15 cellular contexts compared by ENCODE assay signal in the genomic region with DNA sequence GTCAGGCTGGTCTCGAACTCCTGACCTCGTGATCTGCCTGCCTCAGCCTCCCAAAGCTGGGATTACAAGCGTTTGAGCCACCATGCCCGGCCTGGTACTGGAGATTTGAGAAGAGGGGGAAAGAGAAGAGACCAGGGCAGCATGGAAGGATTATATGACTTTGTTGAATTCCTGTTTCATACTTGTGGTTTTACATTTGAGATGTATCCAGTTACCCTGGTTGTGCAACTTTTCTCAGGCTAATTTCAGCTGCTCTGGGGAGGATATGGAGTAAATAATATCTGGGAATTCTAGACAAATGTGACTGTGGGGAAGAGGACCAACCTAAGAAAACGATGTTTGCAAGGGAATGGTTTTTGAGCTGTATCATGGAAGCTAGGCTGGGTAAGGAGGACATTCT.
DNase-seq lines count a peak whose midpoint lies in the region; ATAC-seq and TF ChIP-seq lines count a peak whose summit lies in the region.
"Had no signal": no experiment of that assay in that cellular context is flagged by ENCODE, and none has a peak within 500 bp of the region (broad histone marks: within the 10 kb centered on the region; RNA-seq: fewer than 3 reads in every experiment).

No MANE protein-coding gene starts in this region.

- H3K4me2 ChIP-seq in SK-N-SH = no peak overlapping the region
- H3K4me2 ChIP-seq: PC-9 had no signal

- H3F3A ChIP-seq in SK-N-SH (replicated peaks; ENCODE audit: insufficient read depth) = peaks cover 19% of the 10 kb centered on the region

- no peaks in the 10 kb centered on the region for H4K20me1 ChIP-seq in SK-N-SH (ENCODE audit: insufficient read depth)

- CTCF ChIA-PET in SK-N-SH (lab: Yijun Ruan, JAX) = interaction anchor here (0.6 to 1.4 kb wide), 2 partner anchors 9 to 31 kb away, joined by 4 to 8 read pairs; no protein-coding TSS in a partner anchor

- no peaks in the 10 kb centered on the region for H3K9me2 ChIP-seq in SK-N-SH

- H3K27ac ChIP-seq in SK-N-SH (ENCODE audit: low read depth in 2 of 2, low read length in 1 of 2) (peak overlapping the region; percentile 45 to 70; a peak in 3 of 4 replicates), aorta (ENCODE audit: low read depth in 1 of 2, low read length in 2 of 2) (no peak overlapping the region), endodermal cell (ENCODE audit: low read depth, low read length) (no peak overlapping the region)
- H3K27ac ChIP-seq: PC-9, prostate gland had no signal

- H3K9ac ChIP-seq in SK-N-SH (no peak overlapping the region), endodermal cell (ENCODE audit: extremely low read depth, low read length, poor library complexity, severe bottlenecking) (no peak overlapping the region)

- POLR2A ChIA-PET in SK-N-SH (lab: Yijun Ruan, JAX) = no interaction called here

- TF ChIP-seq RAD21 in SK-N-SH (IDR thresholded peaks at IDR 0.05; ENCODE audit: low read length) = no peak

- TF ChIP-seq CTCF in SK-N-SH (IDR thresholded peaks at IDR 0.05) (no peak), endodermal cell (conservative IDR thresholded peaks at IDR 0.05) (no peak)

- no peaks in the 10 kb centered on the region for H3K36me3 Mint-ChIP-seq in endodermal cell (ENCODE audit: low read depth)
- H3K36me3 Mint-ChIP-seq: activated naive CD4-positive, alpha-beta T cell treated with anti-CD3 and anti-CD28 coated beads, Interleukin-2, amount 50 U/mL, for 24 hours; naive B cell had no signal

- DNase-seq in H4 (ENCODE audit: low spot score) (peak; percentile 86), SK-N-SH (no peak), fibroblast of the conjunctiva (ENCODE audit: low read depth) (peak; percentile 59), aorta (no peak), foreskin melanocyte (no peak), endodermal cell (no peak)
- DNase-seq: naive B cell, NCI-H1436, NCI-H524, T-helper 1 cell had no signal

- H3K27ac Mint-ChIP-seq in endodermal cell = no peak overlapping the region
- H3K27ac Mint-ChIP-seq: activated naive CD4-positive, alpha-beta T cell treated with anti-CD3 and anti-CD28 coated beads, Interleukin-2, amount 50 U/mL, for 24 hours; naive B cell had no signal

- H3K79me2 ChIP-seq in SK-N-SH (ENCODE audit: insufficient read depth) = no peaks in the 10 kb centered on the region

- intact Hi-C loops in aorta (cut with DNase I) = no loop called here

- WGBS in SK-N-SH (ENCODE audit: low lambda C conversion rate) = 68% methylated on average over 5 of the region's 5 CpGs
- WGBS in aorta, 2 donors = 79 to 84% methylated on average over 5 of the region's 5 CpGs
- WGBS in endodermal cell (ENCODE audit: insufficient coverage in 1 of 2, insufficient read length in 1 of 2), 2 experiments = 92 to 95% methylated on average over 5 of the region's 5 CpGs

- ATAC-seq in aorta (ENCODE audit: low FRiP score) (peak; percentile 64), GM19035 (IDR thresholded peaks at IDR 0.05; ENCODE audit: unreplicated experiment) (no peak)
- ATAC-seq: K562 had no signal

- no peaks in the 10 kb centered on the region for H3K27me3 ChIP-seq in SK-N-SH (ENCODE audit: insufficient read depth)
- no peaks in the 10 kb centered on the region for H3K27me3 ChIP-seq in aorta (ENCODE audit: control insufficient read depth in 1 of 2, insufficient read depth in 2 of 2, low read length in 1 of 2)
- H3K27me3 ChIP-seq in endodermal cell (ENCODE audit: control insufficient read depth, insufficient read depth, low read length, poor library complexity, severe bottlenecking) = no peaks in the 10 kb centered on the region

- TF ChIP-seq EP300 in SK-N-SH (IDR thresholded peaks at IDR 0.05; ENCODE audit: borderline replicate concordance in 1 of 2, low read depth in 1 of 2, low read length in 1 of 2) = peak in 1 of 2 experiments; percentile 47; a peak in 1 of 4 replicates

- H3K9me3 Mint-ChIP-seq in endodermal cell = no peaks in the 10 kb centered on the region
- H3K9me3 Mint-ChIP-seq: activated naive CD4-positive, alpha-beta T cell treated with anti-CD3 and anti-CD28 coated beads, Interleukin-2, amount 50 U/mL, for 24 hours had no signal

- no peak overlapping the region for H3K4me3 Mint-ChIP-seq in endodermal cell
- H3K4me3 Mint-ChIP-seq: activated naive CD4-positive, alpha-beta T cell treated with anti-CD3 and anti-CD28 coated beads, Interleukin-2, amount 50 U/mL, for 24 hours; naive B cell had no signal

- H3K4me3 ChIP-seq in SK-N-SH (ENCODE audit: low read depth in 2 of 2, low read length in 1 of 2) (no peak overlapping the region), aorta (ENCODE audit: low read length in 2 of 2) (no peak overlapping the region), endodermal cell (ENCODE audit: low read length) (no peak overlapping the region)
- H3K4me3 ChIP-seq: K562, PC-9, prostate gland had no signal

- H3K27me3 Mint-ChIP-seq in endodermal cell (ENCODE audit: insufficient read depth) = no peaks in the 10 kb centered on the region
- H3K27me3 Mint-ChIP-seq: activated naive CD4-positive, alpha-beta T cell treated with anti-CD3 and anti-CD28 coated beads, Interleukin-2, amount 50 U/mL, for 24 hours had no signal

- H3K36me3 ChIP-seq in SK-N-SH (replicated peaks in 1 of 2; ENCODE audit: control insufficient read depth in 1 of 2, insufficient read depth in 2 of 2, low read length in 1 of 2) (no peaks in the 10 kb centered on the region), aorta (ENCODE audit: control insufficient read depth in 1 of 2, insufficient read depth in 2 of 2, low read length in 1 of 2) (no peaks in the 10 kb centered on the region), endodermal cell (ENCODE audit: control insufficient read depth, insufficient read depth, low read length) (no peaks in the 10 kb centered on the region)
- H3K36me3 ChIP-seq: prostate gland had no signal

- H3K4me1 Mint-ChIP-seq in endodermal cell = no peaks in the 10 kb centered on the region
- H3K4me1 Mint-ChIP-seq: activated naive CD4-positive, alpha-beta T cell treated with anti-CD3 and anti-CD28 coated beads, Interleukin-2, amount 50 U/mL, for 24 hours; naive B cell had no signal

- H2AFZ ChIP-seq in SK-N-SH (ENCODE audit: low read depth) = no peak overlapping the region; the same call in 1 of the 2 replicates

- H3K9me3 ChIP-seq in SK-N-SH = no peaks in the 10 kb centered on the region
- no peaks in the 10 kb centered on the region for H3K9me3 ChIP-seq in aorta (ENCODE audit: control insufficient read depth, low read length)
- H3K9me3 ChIP-seq in endodermal cell (ENCODE audit: control insufficient read depth, low read length) = no peaks in the 10 kb centered on the region
- H3K9me3 ChIP-seq: prostate gland had no signal

- peaks cover under 1 to 5% of the 10 kb centered on the region in 2 experiments; a peak in 2 of 4 replicates for H3K4me1 ChIP-seq in SK-N-SH (ENCODE audit: control insufficient read depth in 1 of 2, insufficient read depth in 2 of 2, low read depth in 1 of 2, low read length in 1 of 2)
- H3K4me1 ChIP-seq in aorta (ENCODE audit: control insufficient read depth in 1 of 2, insufficient read depth in 2 of 2, low read length in 2 of 2) = no peaks in the 10 kb centered on the region
- H3K4me1 ChIP-seq in endodermal cell (ENCODE audit: control insufficient read depth, insufficient read depth, low read length) = no peaks in the 10 kb centered on the region
- H3K4me1 ChIP-seq: prostate gland had no signal

TF ChIP-seq in SK-N-SH, 30 proteins besides CTCF, POLR2A, EP300 and RAD21 (continues in another document):
- TF ChIP-seq IRF3 (IDR thresholded peaks at IDR 0.05; ENCODE audit: low read depth, low read length) (no peak), FOXJ3 (CRISPR knock-in tag; IDR thresholded peaks at IDR 0.05) (no peak), TCF12 (IDR thresholded peaks at IDR 0.05) (peak; percentile 69), CHD2 (IDR thresholded peaks at IDR 0.05; ENCODE audit: low read length, partially characterized antibody) (no peak), RCOR1 (IDR thresholded peaks at IDR 0.05; ENCODE audit: low read length) (no peak), NFIC (IDR thresholded peaks at IDR 0.05; ENCODE audit: borderline replicate concordance) (peak; percentile 35), GABPA (IDR thresholded peaks at IDR 0.05; ENCODE audit: low read depth) (no peak), JUND (IDR thresholded peaks at IDR 0.05) (peak; percentile 14; the same call in 1 of the 2 replicates), POLR2AphosphoS5 (IDR thresholded peaks at IDR 0.05; ENCODE audit: low read depth, low read length) (no peak), RXRA (IDR thresholded peaks at IDR 0.05; ENCODE audit: borderline replicate concordance, low read depth) (no peak), SIN3A (IDR thresholded peaks at IDR 0.05; ENCODE audit: borderline replicate concordance, low read depth, low read length) (no peak)
- TF ChIP-seq, protein P1, sequence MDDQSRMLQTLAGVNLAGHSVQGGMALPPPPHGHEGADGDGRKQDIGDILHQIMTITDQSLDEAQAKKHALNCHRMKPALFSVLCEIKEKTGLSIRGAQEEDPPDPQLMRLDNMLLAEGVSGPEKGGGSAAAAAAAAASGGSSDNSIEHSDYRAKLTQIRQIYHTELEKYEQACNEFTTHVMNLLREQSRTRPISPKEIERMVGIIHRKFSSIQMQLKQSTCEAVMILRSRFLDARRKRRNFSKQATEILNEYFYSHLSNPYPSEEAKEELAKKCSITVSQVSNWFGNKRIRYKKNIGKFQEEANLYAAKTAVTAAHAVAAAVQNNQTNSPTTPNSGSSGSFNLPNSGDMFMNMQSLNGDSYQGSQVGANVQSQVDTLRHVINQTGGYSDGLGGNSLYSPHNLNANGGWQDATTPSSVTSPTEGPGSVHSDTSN (IDR thresholded peaks at IDR 0.05) = peak; percentile 36; the same call in 1 of the 2 replicates
- TF ChIP-seq, protein P2, sequence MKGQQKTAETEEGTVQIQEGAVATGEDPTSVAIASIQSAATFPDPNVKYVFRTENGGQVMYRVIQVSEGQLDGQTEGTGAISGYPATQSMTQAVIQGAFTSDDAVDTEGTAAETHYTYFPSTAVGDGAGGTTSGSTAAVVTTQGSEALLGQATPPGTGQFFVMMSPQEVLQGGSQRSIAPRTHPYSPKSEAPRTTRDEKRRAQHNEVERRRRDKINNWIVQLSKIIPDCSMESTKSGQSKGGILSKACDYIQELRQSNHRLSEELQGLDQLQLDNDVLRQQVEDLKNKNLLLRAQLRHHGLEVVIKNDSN (IDR thresholded peaks at IDR 0.05; ENCODE audit: borderline replicate concordance, low read depth) = no peak

Comparison
In these comparisons a context has a peak if more than half of its experiments do, and no peak if none do; other contexts are left out.
1. DNase-seq: peak in H4 (single experiment) and fibroblast of the conjunctiva (single experiment); none in SK-N-SH (single experiment), aorta (0 of 2), foreskin melanocyte (single experiment) and endodermal cell (single experiment).
2. H3K27ac ChIP-seq: peak in SK-N-SH (2 of 2); none in aorta (0 of 2) and endodermal cell (single experiment).